14 cellular contexts compared by ENCODE assay signal in genomic region chr3:20458994-20459736, GRCh38.
"Had no signal": no experiment of that assay in that cellular context is flagged by ENCODE, and none has a peak within 500 bp of the region (broad histone marks: within the 10 kb centered on the region; RNA-seq: fewer than 3 reads in every experiment).

No MANE protein-coding gene starts in this region.

- H3K27me3 ChIP-seq: breast epithelium, foreskin keratinocyte, heart left ventricle, neural progenitor cell, SJCRH30, transverse colon had no signal

- H3K79me2 ChIP-seq: parathyroid adenoma had no signal

- H3K4me1 ChIP-seq: breast epithelium, foreskin keratinocyte, heart left ventricle, neural progenitor cell, parathyroid adenoma, SJCRH30, transverse colon had no signal

- H3K4me3 ChIP-seq: breast epithelium, heart left ventricle, neural progenitor cell, SJCRH30, skin epidermis, transverse colon had no signal

- ATAC-seq: activated T-helper 17 cell treated with anti-CD3 and anti-CD28 coated beads, Interleukin-2, amount 50 U/mL, for 72 hours; esophagus mucosa; foreskin keratinocyte had no signal

- H3K27ac ChIP-seq: breast epithelium, foreskin keratinocyte, neural progenitor cell, parathyroid adenoma, SJCRH30, skin epidermis, transverse colon had no signal

- DNase-seq: activated CD4-positive, alpha-beta T cell treated with anti-CD3 and anti-CD28 coated beads, Interleukin-2, amount 10 ng/mL, durations not matched to agents 7 days and 5 days; activated CD4-positive, CD25-positive, alpha-beta regulatory T cell; activated CD8-positive, alpha-beta memory T cell treated with anti-CD3 and anti-CD28 coated beads for 24 hours; heart left ventricle; SJCRH30; T-helper 1 cell; transverse colon had no signal

- H3K9me3 ChIP-seq: SJCRH30, transverse colon had no signal

- H3K9ac ChIP-seq: neural progenitor cell, parathyroid adenoma had no signal

- H3K4me2 ChIP-seq: neural progenitor cell had no signal

- H2AFZ ChIP-seq: neural progenitor cell, parathyroid adenoma had no signal

- H3K36me3 ChIP-seq: breast epithelium, heart left ventricle, neural progenitor cell, SJCRH30, transverse colon had no signal
